In the genomic region with DNA sequence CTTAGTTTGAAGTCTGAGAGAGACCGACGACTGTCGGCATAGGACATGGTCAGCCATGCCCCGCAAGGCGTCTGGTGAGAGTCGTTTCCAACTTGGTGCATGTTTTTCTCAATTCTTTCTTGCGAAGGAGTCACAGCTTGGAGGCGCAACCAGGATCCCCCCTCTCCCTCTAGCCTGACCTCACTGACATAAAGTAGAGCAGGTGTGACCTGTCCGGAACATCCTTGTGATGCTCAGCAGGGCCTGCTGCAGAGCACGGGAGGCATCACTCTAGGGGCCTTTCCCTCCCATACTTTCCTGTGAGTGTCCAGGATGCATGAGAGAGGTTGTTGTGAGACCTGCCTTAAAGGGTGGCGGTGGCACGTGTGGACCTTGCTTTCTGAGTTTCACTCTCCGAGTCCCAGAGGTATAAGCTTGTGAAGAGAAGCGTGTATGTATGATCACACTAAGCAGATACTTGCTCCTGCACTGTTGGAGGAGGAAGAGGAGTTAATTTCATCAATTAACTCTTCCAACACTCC, we compare ENCODE assay signal across 15 cellular contexts. TPM values are rescaled to one million over a fixed set of nuclear protein-coding genes. Genes with fewer than 3 reads are reported as not detected.
DNase-seq lines count a peak whose midpoint lies in the region; ATAC-seq and TF ChIP-seq lines count a peak whose summit lies in the region.
"Had no signal": no experiment of that assay in that cellular context is flagged by ENCODE, and none has a peak within 500 bp of the region (broad histone marks: within the 10 kb centered on the region; RNA-seq: fewer than 3 reads in every experiment).

No MANE protein-coding gene starts in this region.

- no peaks in the 10 kb centered on the region for H3K27me3 ChIP-seq in MM.1S (replicated peaks; ENCODE audit: insufficient read depth, low read length)
- no peaks in the 10 kb centered on the region for H3K27me3 ChIP-seq in endodermal cell (ENCODE audit: control insufficient read depth, insufficient read depth, low read length, poor library complexity, severe bottlenecking)
- H3K27me3 ChIP-seq in HAP-1 (ENCODE audit: low read depth): no peaks in the 10 kb centered on the region
- H3K27me3 ChIP-seq: heart left ventricle, testis had no signal

- H3K9me3 ChIP-seq in MM.1S (replicated peaks; ENCODE audit: insufficient read depth, low read length): no peaks in the 10 kb centered on the region
- H3K9me3 ChIP-seq in endodermal cell (ENCODE audit: control insufficient read depth, low read length): no peaks in the 10 kb centered on the region
- H3K9me3 ChIP-seq in HAP-1: no peaks in the 10 kb centered on the region
- H3K9me3 ChIP-seq: heart left ventricle, testis had no signal

- H3K4me2 ChIP-seq in MM.1S (ENCODE audit: low read depth, low read length): 0 out of 2 replicates have a peak overlapping the region, but pooled peaks have one; percentile 10

- WGBS in endodermal cell (ENCODE audit: insufficient coverage in 1 of 2, insufficient read length in 1 of 2), 2 experiments: 86 to 95% methylated on average over 7 to 13 of the region's 14 CpGs

- no peak overlapping the region for H3K27ac ChIP-seq in MM.1S (ENCODE audit: low read length)
- H3K27ac ChIP-seq in endodermal cell (ENCODE audit: low read depth, low read length): no peak overlapping the region
- H3K27ac ChIP-seq: heart left ventricle, testis had no signal

- peaks cover 31% of the 10 kb centered on the region for H3F3A ChIP-seq in MM.1S (ENCODE audit: insufficient read depth, low read length)

- no peak overlapping the region for H3K9ac ChIP-seq in MM.1S (ENCODE audit: low read length)
- no peak overlapping the region for H3K9ac ChIP-seq in endodermal cell (ENCODE audit: extremely low read depth, low read length, poor library complexity, severe bottlenecking)

- no peaks in the 10 kb centered on the region for H3K9me3 Mint-ChIP-seq in activated T-cell treated with anti-CD3 and anti-CD28 coated beads, Interleukin-2, amount 50 U/mL, for 24 hours
- H3K9me3 Mint-ChIP-seq in endodermal cell: no peaks in the 10 kb centered on the region
- no peaks in the 10 kb centered on the region for H3K9me3 Mint-ChIP-seq in stimulated activated memory B cell treated with anti-CD40 and anti-IgM and Interleukin-4, amounts not matched to agents 10 μg/mL and 1 μg/mL and 100 μg/mL, for 72 hours
- H3K9me3 Mint-ChIP-seq: activated CD4-positive, alpha-beta memory T cell treated with anti-CD3 and anti-CD28 coated beads, Interleukin-2, amount 10 ng/mL, durations not matched to agents 7 days and 5 days had no signal

- H3K27me3 Mint-ChIP-seq in activated T-cell treated with anti-CD3 and anti-CD28 coated beads, Interleukin-2, amount 50 U/mL, for 24 hours: no peaks in the 10 kb centered on the region
- H3K27me3 Mint-ChIP-seq in endodermal cell (ENCODE audit: insufficient read depth): no peaks in the 10 kb centered on the region
- no peaks in the 10 kb centered on the region for H3K27me3 Mint-ChIP-seq in stimulated activated memory B cell treated with anti-CD40 and anti-IgM and Interleukin-4, amounts not matched to agents 10 μg/mL and 1 μg/mL and 100 μg/mL, for 72 hours
- H3K27me3 Mint-ChIP-seq: activated CD4-positive, alpha-beta memory T cell treated with anti-CD3 and anti-CD28 coated beads, Interleukin-2, amount 10 ng/mL, durations not matched to agents 7 days and 5 days had no signal

- in situ Hi-C loops in HAP-1 (cut with MboI; ENCODE audit: low sequenced_read_pairs): loop anchor here (5.0 kb wide), 1 partner anchor 86 kb away; a partner anchor contains a TSS

- peaks cover 88% of the 10 kb centered on the region for H3K79me2 ChIP-seq in MM.1S (ENCODE audit: low read length)

- H3K4me1 ChIP-seq in MM.1S (ENCODE audit: low read length) (peaks cover 55% of the 10 kb centered on the region), endodermal cell (ENCODE audit: control insufficient read depth, insufficient read depth, low read length) (peaks cover 7% of the 10 kb centered on the region), HAP-1 (peaks cover 11% of the 10 kb centered on the region)

- TF ChIP-seq CTCF in MM.1S (IDR thresholded peaks at IDR 0.05; ENCODE audit: low read length) (no peak), endodermal cell (conservative IDR thresholded peaks at IDR 0.05) (no peak)

- H3K36me3 ChIP-seq in MM.1S (replicated peaks; ENCODE audit: insufficient read depth, low read length) (peaks cover 5% of the 10 kb centered on the region; the same call in 1 of the 2 replicates), endodermal cell (ENCODE audit: control insufficient read depth, insufficient read depth, low read length) (peaks cover 14% of the 10 kb centered on the region), HAP-1 (replicated peaks) (peaks cover 9% of the 10 kb centered on the region)
- H3K36me3 ChIP-seq: heart left ventricle had no signal

- no peak for DNase-seq in activated T-cell treated with anti-CD3 and anti-CD28 coated beads, Interleukin-2, amount 50 U/mL, for 24 hours
- no peak for DNase-seq in activated T-cell treated with anti-CD3 and anti-CD28 coated beads for 4 hours
- DNase-seq in MM.1S: no peak
- no peak for DNase-seq in endodermal cell
- no peak for DNase-seq in stimulated activated CD4-positive, alpha-beta T cell treated with anti-CD3 and anti-CD28 coated beads, Interleukin-4, amount 100 ng/mL, for 1 hour
- no peak for DNase-seq in HAP-1 (ENCODE audit: low spot score in 2 of 2)
- DNase-seq: activated CD4-positive, alpha-beta memory T cell treated with anti-CD3 and anti-CD28 coated beads, Interleukin-2, amount 10 ng/mL, durations not matched to agents 7 days and 5 days; activated naive CD4-positive, alpha-beta T cell treated with anti-CD3 and anti-CD28 coated beads, Interleukin-2, amount 50 U/mL, for 16 hours; cerebellar nuclear complex; heart left ventricle; left cardiac atrium; testis had no signal

- H3K36me3 Mint-ChIP-seq in activated T-cell treated with anti-CD3 and anti-CD28 coated beads, Interleukin-2, amount 50 U/mL, for 24 hours (ENCODE audit: low read depth): peaks cover 68% of the 10 kb centered on the region
- H3K36me3 Mint-ChIP-seq in endodermal cell (ENCODE audit: low read depth): no peaks in the 10 kb centered on the region
- H3K36me3 Mint-ChIP-seq in stimulated activated memory B cell treated with anti-CD40 and anti-IgM and Interleukin-4, amounts not matched to agents 10 μg/mL and 1 μg/mL and 100 μg/mL, for 72 hours: peaks cover 31% of the 10 kb centered on the region

- no peak overlapping the region for H3K4me3 ChIP-seq in MM.1S (ENCODE audit: low read length)
- no peak overlapping the region for H3K4me3 ChIP-seq in endodermal cell (ENCODE audit: low read length)
- no peak overlapping the region for H3K4me3 ChIP-seq in HAP-1
- H3K4me3 ChIP-seq: heart left ventricle, skin epidermis, testis had no signal

- H3K4me1 Mint-ChIP-seq in activated T-cell treated with anti-CD3 and anti-CD28 coated beads, Interleukin-2, amount 50 U/mL, for 24 hours (ENCODE audit: low read depth): peaks cover 76% of the 10 kb centered on the region
- H3K4me1 Mint-ChIP-seq in endodermal cell: peaks cover 43% of the 10 kb centered on the region
- peaks cover 82% of the 10 kb centered on the region for H3K4me1 Mint-ChIP-seq in stimulated activated memory B cell treated with anti-CD40 and anti-IgM and Interleukin-4, amounts not matched to agents 10 μg/mL and 1 μg/mL and 100 μg/mL, for 72 hours

- no peaks in the 10 kb centered on the region for H3K9me2 ChIP-seq in MM.1S (replicated peaks; ENCODE audit: insufficient read depth, low read length)

- H3K27ac Mint-ChIP-seq in activated T-cell treated with anti-CD3 and anti-CD28 coated beads, Interleukin-2, amount 50 U/mL, for 24 hours: peak overlapping the region; percentile 26
- H3K27ac Mint-ChIP-seq in endodermal cell: peak overlapping the region; percentile 24
- H3K27ac Mint-ChIP-seq in stimulated activated memory B cell treated with anti-CD40 and anti-IgM and Interleukin-4, amounts not matched to agents 10 μg/mL and 1 μg/mL and 100 μg/mL, for 72 hours: peak overlapping the region; percentile 46
- H3K27ac Mint-ChIP-seq: activated CD4-positive, alpha-beta memory T cell treated with anti-CD3 and anti-CD28 coated beads, Interleukin-2, amount 10 ng/mL, durations not matched to agents 7 days and 5 days had no signal

- H4K20me1 ChIP-seq in MM.1S (ENCODE audit: insufficient read depth, low read length): peaks cover 18% of the 10 kb centered on the region

- H3K4me3 Mint-ChIP-seq in activated T-cell treated with anti-CD3 and anti-CD28 coated beads, Interleukin-2, amount 50 U/mL, for 24 hours: peak overlapping the region; percentile 27
- H3K4me3 Mint-ChIP-seq in endodermal cell: no peak overlapping the region
- H3K4me3 Mint-ChIP-seq in stimulated activated memory B cell treated with anti-CD40 and anti-IgM and Interleukin-4, amounts not matched to agents 10 μg/mL and 1 μg/mL and 100 μg/mL, for 72 hours: peak overlapping the region; percentile 16
- H3K4me3 Mint-ChIP-seq: activated CD4-positive, alpha-beta memory T cell treated with anti-CD3 and anti-CD28 coated beads, Interleukin-2, amount 10 ng/mL, durations not matched to agents 7 days and 5 days had no signal

- no peak overlapping the region for H2AFZ ChIP-seq in MM.1S (ENCODE audit: low read length)

- no peak for ATAC-seq in stimulated activated memory B cell treated with anti-CD40 and anti-IgM and Interleukin-4, amounts not matched to agents 10 μg/mL and 1 μg/mL and 100 μg/mL, for 72 hours
- ATAC-seq in GM19023 (IDR thresholded peaks at IDR 0.05; ENCODE audit: unreplicated experiment): no peak
- ATAC-seq: heart left ventricle, left cardiac atrium had no signal

RNA-seq across cellular contexts. Expression of a gene that starts 5.0 kb away (rescaled TPM):
- 10 to 100 TPM; 25.5 to 32.7 TPM for total RNA-seq in endodermal cell
- 28.5 TPM for polyA plus RNA-seq in endodermal cell (2013, experiment 1 of 2)
- 31.3 TPM for polyA plus RNA-seq in endodermal cell (2013, experiment 2 of 2)
